1 cellular context compared by ENCODE assay signal in genomic region chr9:96417610-96418073, GRCh38.
A peak's percentile ranks its signal among the peaks of the same experiment; 100 is the strongest.
TF ChIP-seq lines count a peak whose summit lies in the region.

No MANE protein-coding gene starts in this region.

TF ChIP-seq in K562, 482 proteins besides CTCF, POLR2A, EP300 and RAD21 (continued from another document and continues in another):
- TF ChIP-seq NR4A1 (CRISPR knock-in tag; IDR thresholded peaks at IDR 0.05) = no peak
- no peak for TF ChIP-seq NR4A1 (tag; IDR thresholded peaks at IDR 0.05)
- TF ChIP-seq RBFOX2 (IDR thresholded peaks at IDR 0.05; ENCODE audit: low read depth, low read length) = peak; percentile 93
- no peak for TF ChIP-seq FOXO4 (CRISPR knock-in tag; IDR thresholded peaks at IDR 0.05)
- TF ChIP-seq, protein P1, sequence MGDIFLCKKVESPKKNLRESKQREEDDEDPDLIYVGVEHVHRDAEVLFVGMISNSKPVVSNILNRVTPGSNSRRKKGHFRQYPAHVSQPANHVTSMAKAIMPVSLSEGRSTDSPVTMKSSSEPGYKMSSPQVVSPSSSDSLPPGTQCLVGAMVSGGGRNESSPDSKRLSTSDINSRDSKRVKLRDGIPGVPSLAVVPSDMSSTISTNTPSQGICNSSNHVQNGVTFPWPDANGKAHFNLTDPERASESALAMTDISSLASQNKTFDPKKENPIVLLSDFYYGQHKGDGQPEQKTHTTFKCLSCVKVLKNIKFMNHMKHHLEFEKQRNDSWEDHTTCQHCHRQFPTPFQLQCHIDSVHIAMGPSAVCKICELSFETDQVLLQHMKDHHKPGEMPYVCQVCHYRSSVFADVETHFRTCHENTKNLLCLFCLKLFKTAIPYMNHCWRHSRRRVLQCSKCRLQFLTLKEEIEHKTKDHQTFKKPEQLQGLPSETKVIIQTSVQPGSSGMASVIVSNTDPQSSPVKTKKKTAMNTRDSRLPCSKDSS (IDR thresholded peaks at IDR 0.05; ENCODE audit: low read depth, partially characterized antibody) = no peak
- TF ChIP-seq THRA (IDR thresholded peaks at IDR 0.05) = no peak
- no peak for TF ChIP-seq NR2C1 (IDR thresholded peaks at IDR 0.05)
- TF ChIP-seq NR2C1 (tag; IDR thresholded peaks at IDR 0.05) = no peak
- no peak for TF ChIP-seq BCOR (IDR thresholded peaks at IDR 0.05)
- no peak for TF ChIP-seq ZNF23 (CRISPR knock-in tag; IDR thresholded peaks at IDR 0.05)
- no peak for TF ChIP-seq MIER1 (IDR thresholded peaks at IDR 0.05; ENCODE audit: low read depth)
- no peak for TF ChIP-seq NFRKB (IDR thresholded peaks at IDR 0.05; ENCODE audit: low read depth)
- TF ChIP-seq PCBP1 (IDR thresholded peaks at IDR 0.05; ENCODE audit: low read depth, low read length, poor library complexity, severe bottlenecking) = peak; percentile 35
- no peak for TF ChIP-seq ZNF57 (CRISPR knock-in tag; IDR thresholded peaks at IDR 0.05)
- TF ChIP-seq NR2F6 (CRISPR knock-in tag; IDR thresholded peaks at IDR 0.05) = no peak
- no peak for TF ChIP-seq MBD2 (IDR thresholded peaks at IDR 0.05; ENCODE audit: borderline replicate concordance, low read depth)
- no peak for TF ChIP-seq CEBPG (CRISPR knock-in tag; IDR thresholded peaks at IDR 0.05)
- no peak for TF ChIP-seq CEBPG (tag; conservative IDR thresholded peaks at IDR 0.05 in 1 of 2, IDR thresholded peaks at IDR 0.05 in 1 of 2)
- TF ChIP-seq, protein P2, sequence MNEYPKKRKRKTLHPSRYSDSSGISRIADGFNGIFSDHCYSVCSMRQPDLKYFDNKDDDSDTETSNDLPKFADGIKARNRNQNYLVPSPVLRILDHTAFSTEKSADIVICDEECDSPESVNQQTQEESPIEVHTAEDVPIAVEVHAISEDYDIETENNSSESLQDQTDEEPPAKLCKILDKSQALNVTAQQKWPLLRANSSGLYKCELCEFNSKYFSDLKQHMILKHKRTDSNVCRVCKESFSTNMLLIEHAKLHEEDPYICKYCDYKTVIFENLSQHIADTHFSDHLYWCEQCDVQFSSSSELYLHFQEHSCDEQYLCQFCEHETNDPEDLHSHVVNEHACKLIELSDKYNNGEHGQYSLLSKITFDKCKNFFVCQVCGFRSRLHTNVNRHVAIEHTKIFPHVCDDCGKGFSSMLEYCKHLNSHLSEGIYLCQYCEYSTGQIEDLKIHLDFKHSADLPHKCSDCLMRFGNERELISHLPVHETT (CRISPR knock-in tag; conservative IDR thresholded peaks at IDR 0.05 in 1 of 2, IDR thresholded peaks at IDR 0.05 in 1 of 2) = peak in 1 of 2 experiments; percentile 92; a peak in 2 of 4 replicates
- no peak for TF ChIP-seq NR2C2 (CRISPR knock-in tag; IDR thresholded peaks at IDR 0.05)
- TF ChIP-seq NR2C2 (tag; IDR thresholded peaks at IDR 0.05) = 0 out of 2 replicates have a peak, but pooled peaks have one; percentile 2
- TF ChIP-seq, protein P3, sequence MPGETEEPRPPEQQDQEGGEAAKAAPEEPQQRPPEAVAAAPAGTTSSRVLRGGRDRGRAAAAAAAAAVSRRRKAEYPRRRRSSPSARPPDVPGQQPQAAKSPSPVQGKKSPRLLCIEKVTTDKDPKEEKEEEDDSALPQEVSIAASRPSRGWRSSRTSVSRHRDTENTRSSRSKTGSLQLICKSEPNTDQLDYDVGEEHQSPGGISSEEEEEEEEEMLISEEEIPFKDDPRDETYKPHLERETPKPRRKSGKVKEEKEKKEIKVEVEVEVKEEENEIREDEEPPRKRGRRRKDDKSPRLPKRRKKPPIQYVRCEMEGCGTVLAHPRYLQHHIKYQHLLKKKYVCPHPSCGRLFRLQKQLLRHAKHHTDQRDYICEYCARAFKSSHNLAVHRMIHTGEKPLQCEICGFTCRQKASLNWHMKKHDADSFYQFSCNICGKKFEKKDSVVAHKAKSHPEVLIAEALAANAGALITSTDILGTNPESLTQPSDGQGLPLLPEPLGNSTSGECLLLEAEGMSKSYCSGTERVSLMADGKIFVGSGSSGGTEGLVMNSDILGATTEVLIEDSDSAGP (CRISPR knock-in tag; IDR thresholded peaks at IDR 0.05) = no peak
- peak; percentile 1 for TF ChIP-seq HMGN3 (IDR thresholded peaks at IDR 0.05; ENCODE audit: borderline replicate concordance, extremely low read depth, insufficient read length, low read depth, low read length)
- 0 out of 2 replicates have a peak, but pooled peaks have one; percentile 33 for TF ChIP-seq ERF (CRISPR knock-in tag; IDR thresholded peaks at IDR 0.05)
- no peak for TF ChIP-seq HDGF (IDR thresholded peaks at IDR 0.05)
- no peak for TF ChIP-seq MAFK (IDR thresholded peaks at IDR 0.05; ENCODE audit: low read length)
- no peak for TF ChIP-seq ELF4 (CRISPR knock-in tag; IDR thresholded peaks at IDR 0.05)
- TF ChIP-seq ETS1 (conservative IDR thresholded peaks at IDR 0.05; ENCODE audit: control insufficient read depth, low read depth, low read length) = no peak
- no peak for TF ChIP-seq ZNF717 (CRISPR knock-in tag; IDR thresholded peaks at IDR 0.05)
- peak; percentile 24; the same call in 1 of the 2 replicates for TF ChIP-seq PHF8 (IDR thresholded peaks at IDR 0.05; ENCODE audit: borderline replicate concordance, low read length)
- no peak for TF ChIP-seq HDAC8 (tag; IDR thresholded peaks at IDR 0.05)
- TF ChIP-seq MCM2 (IDR thresholded peaks at IDR 0.05; ENCODE audit: low read depth) = no peak
- TF ChIP-seq, protein P4, sequence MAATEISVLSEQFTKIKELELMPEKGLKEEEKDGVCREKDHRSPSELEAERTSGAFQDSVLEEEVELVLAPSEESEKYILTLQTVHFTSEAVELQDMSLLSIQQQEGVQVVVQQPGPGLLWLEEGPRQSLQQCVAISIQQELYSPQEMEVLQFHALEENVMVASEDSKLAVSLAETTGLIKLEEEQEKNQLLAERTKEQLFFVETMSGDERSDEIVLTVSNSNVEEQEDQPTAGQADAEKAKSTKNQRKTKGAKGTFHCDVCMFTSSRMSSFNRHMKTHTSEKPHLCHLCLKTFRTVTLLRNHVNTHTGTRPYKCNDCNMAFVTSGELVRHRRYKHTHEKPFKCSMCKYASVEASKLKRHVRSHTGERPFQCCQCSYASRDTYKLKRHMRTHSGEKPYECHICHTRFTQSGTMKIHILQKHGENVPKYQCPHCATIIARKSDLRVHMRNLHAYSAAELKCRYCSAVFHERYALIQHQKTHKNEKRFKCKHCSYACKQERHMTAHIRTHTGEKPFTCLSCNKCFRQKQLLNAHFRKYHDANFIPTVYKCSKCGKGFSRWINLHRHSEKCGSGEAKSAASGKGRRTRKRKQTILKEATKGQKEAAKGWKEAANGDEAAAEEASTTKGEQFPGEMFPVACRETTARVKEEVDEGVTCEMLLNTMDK (IDR thresholded peaks at IDR 0.05; ENCODE audit: borderline replicate concordance, insufficient read depth, low read depth, low read length, poor library complexity, severe bottlenecking) = no peak
- TF ChIP-seq, protein P5, sequence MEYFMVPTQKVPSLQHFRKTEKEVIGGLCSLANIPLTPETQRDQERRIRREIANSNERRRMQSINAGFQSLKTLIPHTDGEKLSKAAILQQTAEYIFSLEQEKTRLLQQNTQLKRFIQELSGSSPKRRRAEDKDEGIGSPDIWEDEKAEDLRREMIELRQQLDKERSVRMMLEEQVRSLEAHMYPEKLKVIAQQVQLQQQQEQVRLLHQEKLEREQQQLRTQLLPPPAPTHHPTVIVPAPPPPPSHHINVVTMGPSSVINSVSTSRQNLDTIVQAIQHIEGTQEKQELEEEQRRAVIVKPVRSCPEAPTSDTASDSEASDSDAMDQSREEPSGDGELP (CRISPR knock-in tag; IDR thresholded peaks at IDR 0.05; ENCODE audit: borderline replicate concordance) = no peak
- TF ChIP-seq, protein P6, sequence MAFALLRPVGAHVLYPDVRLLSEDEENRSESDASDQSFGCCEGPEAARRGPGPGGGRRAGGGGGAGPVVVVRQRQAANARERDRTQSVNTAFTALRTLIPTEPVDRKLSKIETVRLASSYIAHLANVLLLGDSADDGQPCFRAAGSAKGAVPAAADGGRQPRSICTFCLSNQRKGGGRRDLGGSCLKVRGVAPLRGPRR (CRISPR knock-in tag; IDR thresholded peaks at IDR 0.05) = no peak
- TF ChIP-seq, protein P7, sequence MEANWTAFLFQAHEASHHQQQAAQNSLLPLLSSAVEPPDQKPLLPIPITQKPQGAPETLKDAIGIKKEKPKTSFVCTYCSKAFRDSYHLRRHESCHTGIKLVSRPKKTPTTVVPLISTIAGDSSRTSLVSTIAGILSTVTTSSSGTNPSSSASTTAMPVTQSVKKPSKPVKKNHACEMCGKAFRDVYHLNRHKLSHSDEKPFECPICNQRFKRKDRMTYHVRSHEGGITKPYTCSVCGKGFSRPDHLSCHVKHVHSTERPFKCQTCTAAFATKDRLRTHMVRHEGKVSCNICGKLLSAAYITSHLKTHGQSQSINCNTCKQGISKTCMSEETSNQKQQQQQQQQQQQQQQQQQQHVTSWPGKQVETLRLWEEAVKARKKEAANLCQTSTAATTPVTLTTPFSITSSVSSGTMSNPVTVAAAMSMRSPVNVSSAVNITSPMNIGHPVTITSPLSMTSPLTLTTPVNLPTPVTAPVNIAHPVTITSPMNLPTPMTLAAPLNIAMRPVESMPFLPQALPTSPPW (CRISPR knock-in tag; IDR thresholded peaks at IDR 0.05) = peak; percentile 75
- peak; percentile 5 for TF ChIP-seq U2AF1 (optimal IDR thresholded peaks at IDR 0.05; ENCODE audit: low read depth, low read length)
- TF ChIP-seq JUN (IDR thresholded peaks at IDR 0.05; ENCODE audit: borderline replicate concordance, low read depth, low read length) = no peak
- no peak for TF ChIP-seq JUN (CRISPR knock-in tag; IDR thresholded peaks at IDR 0.05; ENCODE audit: borderline replicate concordance)
- no peak for TF ChIP-seq MECOM (CRISPR knock-in tag; IDR thresholded peaks at IDR 0.05)
- TF ChIP-seq USF2 (CRISPR knock-in tag; IDR thresholded peaks at IDR 0.05) = 0 out of 2 replicates have a peak, but pooled peaks have one; percentile 11
- no peak for TF ChIP-seq EHMT2 (IDR thresholded peaks at IDR 0.05)
- no peak for TF ChIP-seq HMG20A (CRISPR knock-in tag; conservative IDR thresholded peaks at IDR 0.05)
- no peak for TF ChIP-seq ZNF75A (CRISPR knock-in tag; IDR thresholded peaks at IDR 0.05)
- no peak for TF ChIP-seq TBL1XR1 (IDR thresholded peaks at IDR 0.05; ENCODE audit: low read length in 2 of 2)
- no peak for TF ChIP-seq ZNF431 (CRISPR knock-in tag; IDR thresholded peaks at IDR 0.05)
- TF ChIP-seq, protein P8, sequence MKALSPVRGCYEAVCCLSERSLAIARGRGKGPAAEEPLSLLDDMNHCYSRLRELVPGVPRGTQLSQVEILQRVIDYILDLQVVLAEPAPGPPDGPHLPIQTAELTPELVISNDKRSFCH (CRISPR knock-in tag; IDR thresholded peaks at IDR 0.05) = no peak
- TF ChIP-seq, protein P8 (tag; IDR thresholded peaks at IDR 0.05) = no peak
- TF ChIP-seq ESRRA (IDR thresholded peaks at IDR 0.05; ENCODE audit: borderline replicate concordance, low read depth) = no peak
- no peak for TF ChIP-seq TAL1 (IDR thresholded peaks at IDR 0.05)
- TF ChIP-seq TAF15 (IDR thresholded peaks at IDR 0.05; ENCODE audit: low read depth, low read length) = no peak
- TF ChIP-seq SAFB2 (IDR thresholded peaks at IDR 0.05; ENCODE audit: borderline replicate concordance, low read depth, low read length, severe bottlenecking) = no peak
- TF ChIP-seq TOE1 (IDR thresholded peaks at IDR 0.05; ENCODE audit: borderline replicate concordance) = no peak
- TF ChIP-seq TOE1 (CRISPR knock-in tag; IDR thresholded peaks at IDR 0.05; ENCODE audit: borderline replicate concordance, low read depth) = no peak
- TF ChIP-seq CTBP1 (IDR thresholded peaks at IDR 0.05; ENCODE audit: borderline replicate concordance) = no peak
- no peak for TF ChIP-seq ZNF324 (CRISPR knock-in tag; IDR thresholded peaks at IDR 0.05)
- no peak for TF ChIP-seq PTBP1 (IDR thresholded peaks at IDR 0.05; ENCODE audit: low read depth, low read length)
- TF ChIP-seq ZNF311 (CRISPR knock-in tag; IDR thresholded peaks at IDR 0.05) = no peak
- no peak for TF ChIP-seq RNF2 (IDR thresholded peaks at IDR 0.05)
- TF ChIP-seq KDM2B (CRISPR knock-in tag; IDR thresholded peaks at IDR 0.05) = no peak
- TF ChIP-seq ZFX (CRISPR knock-in tag; IDR thresholded peaks at IDR 0.05) = 0 out of 2 replicates have a peak, but pooled peaks have one; percentile 3
- no peak for TF ChIP-seq WHSC1 (IDR thresholded peaks at IDR 0.05; ENCODE audit: low read length)
- no peak for TF ChIP-seq ZC3H11A (IDR thresholded peaks at IDR 0.05; ENCODE audit: low read depth, low read length)
